In the genomic region with DNA sequence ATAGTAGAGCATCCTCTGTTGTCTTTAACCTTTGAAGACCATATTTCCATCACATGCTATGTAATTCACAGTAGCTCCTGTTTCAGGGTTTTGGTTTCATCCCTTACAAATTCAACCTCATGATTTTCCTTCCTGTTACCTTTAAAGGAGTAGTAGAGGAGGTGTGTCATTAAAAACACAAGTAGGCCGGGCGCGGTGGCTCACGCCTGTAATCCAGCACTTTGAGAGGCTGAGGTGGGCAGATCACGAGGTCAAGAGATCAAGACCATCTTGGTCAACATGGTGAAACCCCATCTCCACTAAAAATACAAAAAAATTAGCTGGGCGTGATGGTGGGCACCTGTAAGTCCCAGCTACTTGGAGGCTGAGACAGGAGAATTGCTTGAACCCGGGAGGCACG, we compare ENCODE assay signal across 8 cellular contexts. TPM values are rescaled to one million over a fixed set of nuclear protein-coding genes. Genes with fewer than 3 reads are reported as not detected.
DNase-seq lines count a peak whose midpoint lies in the region; ATAC-seq, FAIRE-seq and TF ChIP-seq lines count a peak whose summit lies in the region.
"Not testable (repeated sequence)": the region's sequence is repeated elsewhere in the genome, so short reads cannot be mapped to it uniquely, and the experiment has no call there.

No MANE protein-coding gene starts in this region.

- H3K79me2 ChIP-seq in PC-9 (ENCODE audit: low read depth): not testable (repeated sequence)

- POLR2A ChIA-PET in Caco-2 (lab: Charles Lee): not testable (repeated sequence)
- POLR2A ChIA-PET in PC-9 (lab: Charles Lee; ENCODE audit: unreplicated experiment): interaction anchor here (0.6 kb wide), 1 partner anchor 349 kb away, joined by 13 read pairs; no protein-coding TSS in a partner anchor

- not testable (repeated sequence) for TF ChIP-seq CTCF in Caco-2 (IDR thresholded peaks at IDR 0.05; ENCODE audit: insufficient read depth in 1 of 2, low read depth in 1 of 2, low read length in 1 of 2, severe bottlenecking in 1 of 2, unreplicated experiment in 1 of 2); PC-9 (conservative IDR thresholded peaks at IDR 0.05); brain (conservative IDR thresholded peaks at IDR 0.05); cardiac muscle cell (IDR thresholded peaks at IDR 0.05; ENCODE audit: low read depth, low read length); kidney (IDR thresholded peaks at IDR 0.05; ENCODE audit: borderline replicate concordance, extremely low read depth, insufficient read depth); mucosa of descending colon (IDR thresholded peaks at IDR 0.05); gastrocnemius medialis (IDR thresholded peaks at IDR 0.05 in 4 of 5, conservative IDR thresholded peaks at IDR 0.05 in 1 of 5); transverse colon (IDR thresholded peaks at IDR 0.05)

- H2AFZ ChIP-seq in PC-9: not testable (repeated sequence)

- in situ Hi-C loops in gastrocnemius medialis (cut with MboI; ENCODE audit: low sequenced_read_pairs in 4 of 4); transverse colon (cut with MboI; ENCODE audit: low pct_ligation_motif_present in 1 of 4, low pct_unique_long_range_greater_than_20kb in 1 of 4, low sequenced_read_pairs in 3 of 4): not testable (repeated sequence)

- H3K9me3 ChIP-seq in Caco-2; PC-9 (ENCODE audit: insufficient read depth, low read depth); cardiac muscle cell (ENCODE audit: low read depth); kidney (ENCODE audit: control insufficient read depth in 1 of 2, low read length in 2 of 2); mucosa of descending colon; gastrocnemius medialis; transverse colon: not testable (repeated sequence)

- not testable (repeated sequence) for H3K36me3 Mint-ChIP-seq in Caco-2 (ENCODE audit: insufficient read depth, unreplicated experiment)
- peaks cover 48% of the 10 kb centered on the region for H3K36me3 Mint-ChIP-seq in brain

- H3K4me1 ChIP-seq in Caco-2: peaks cover 45% of the 10 kb centered on the region
- H3K4me1 ChIP-seq in PC-9 (replicated peaks; ENCODE audit: insufficient read depth): peaks cover 48% of the 10 kb centered on the region
- H3K4me1 ChIP-seq in cardiac muscle cell (ENCODE audit: low read depth): peaks cover 50% of the 10 kb centered on the region
- H3K4me1 ChIP-seq in kidney (ENCODE audit: control insufficient read depth in 1 of 2, insufficient read depth in 1 of 2, low read depth in 1 of 2, low read length in 2 of 2): peaks cover 45 to 58% of the 10 kb centered on the region in 2 donors
- H3K4me1 ChIP-seq in mucosa of descending colon (ENCODE audit: low read depth): peaks cover 54% of the 10 kb centered on the region
- peaks cover 43 to 44% of the 10 kb centered on the region in 2 donors for H3K4me1 ChIP-seq in gastrocnemius medialis
- peaks cover 30 to 76% (median 55%) of the 10 kb centered on the region in 4 donors for H3K4me1 ChIP-seq in transverse colon

- H3K9me2 ChIP-seq in PC-9 (ENCODE audit: insufficient read depth): not testable (repeated sequence)

- intact Hi-C loops in Caco-2 (cut with micrococcal nuclease; ENCODE audit: unreplicated experiment); PC-9 (cut with micrococcal nuclease; ENCODE audit: unreplicated experiment); kidney (cut with DNase I); gastrocnemius medialis (cut with DNase I; ENCODE audit: low total_unique reads); transverse colon (cut with DNase I; ENCODE audit: low total_unique reads): not testable (repeated sequence)
- intact Hi-C loops in mucosa of descending colon (cut with DNase I, micrococcal nuclease): loop anchor here in 1 of 2 donors (10.0 kb wide), 1 partner anchor 53 kb away; no protein-coding TSS in a partner anchor

- CTCF ChIA-PET in Caco-2 (lab: Charles Lee): interaction anchor here (1.0 to 1.1 kb wide), 2 partner anchors 29 to 627 kb away, joined by 3 to 7 read pairs; no protein-coding TSS in a partner anchor
- CTCF ChIA-PET in PC-9 (lab: Charles Lee): not testable (repeated sequence)

- peak overlapping the region; percentile 80 for H3K27ac Mint-ChIP-seq in Caco-2 (ENCODE audit: unreplicated experiment)
- H3K27ac Mint-ChIP-seq in brain: peak overlapping the region in 4 of 5 experiments; percentile 74 to 94 (median 91)

- not testable (repeated sequence) for H3K9me3 Mint-ChIP-seq in Caco-2 (ENCODE audit: unreplicated experiment); brain

- not testable (repeated sequence) for DNase-seq in Caco-2; PC-9; cardiac muscle cell (ENCODE audit: low read depth in 1 of 2, low spot score in 1 of 2); kidney; gastrocnemius medialis; transverse colon
- peak in 2 of 3 donors; percentile 59 to 61 for DNase-seq in mucosa of descending colon

- H3K4me1 Mint-ChIP-seq in Caco-2 (ENCODE audit: low read depth, unreplicated experiment) (peaks cover 57% of the 10 kb centered on the region), brain (peaks cover 40% of the 10 kb centered on the region)

- ATAC-seq in mucosa of descending colon: peak; percentile 27
- ATAC-seq in gastrocnemius medialis: not testable (repeated sequence)

- WGBS in transverse colon (ENCODE audit: low coverage in 1 of 2), 2 donors: 70 to 75% methylated on average over 5 to 8 of the region's 8 CpGs

- not testable (repeated sequence) for FAIRE-seq in kidney (lab: Jason Lieb, UNC)

- BruUV-seq in Caco-2 (replicated peaks; lab: Mats Ljungman, UMichigan); PC-9 (replicated peaks; lab: Mats Ljungman, UMichigan): not testable (repeated sequence)

- H3K4me3 ChIP-seq in Caco-2 (ENCODE audit: low read depth, low read length); PC-9; cardiac muscle cell; kidney (ENCODE audit: low read length in 2 of 2); mucosa of descending colon; gastrocnemius medialis; transverse colon: not testable (repeated sequence)

- not testable (repeated sequence) for H3K27me3 Mint-ChIP-seq in Caco-2 (ENCODE audit: insufficient read depth, unreplicated experiment); brain

- not testable (repeated sequence) for H3K27me3 ChIP-seq in Caco-2 (replicated peaks; ENCODE audit: control insufficient read depth, insufficient read depth, low read length); PC-9 (ENCODE audit: insufficient read depth, low read depth); cardiac muscle cell; gastrocnemius medialis; transverse colon

- not testable (repeated sequence) for H3K36me3 ChIP-seq in Caco-2 (ENCODE audit: control insufficient read depth, insufficient read depth, low read length); PC-9 (ENCODE audit: low read depth); cardiac muscle cell; mucosa of descending colon (ENCODE audit: low read depth)
- peaks cover 0 to 33% of the 10 kb centered on the region in 2 donors for H3K36me3 ChIP-seq in kidney (ENCODE audit: control insufficient read depth in 1 of 2, insufficient read depth in 2 of 2, low read length in 2 of 2)
- peaks cover 0 to 39% of the 10 kb centered on the region in 2 donors for H3K36me3 ChIP-seq in gastrocnemius medialis
- H3K36me3 ChIP-seq in transverse colon: peaks cover 0 to 11% (median 7%) of the 10 kb centered on the region in 4 donors

- not testable (repeated sequence) for TF ChIP-seq EP300 in transverse colon (IDR thresholded peaks at IDR 0.05; ENCODE audit: low read depth)

- not testable (repeated sequence) for TF ChIP-seq POLR2A in gastrocnemius medialis (IDR thresholded peaks at IDR 0.05); transverse colon (IDR thresholded peaks at IDR 0.05)

- not testable (repeated sequence) for H4K20me1 ChIP-seq in PC-9 (ENCODE audit: insufficient read depth)

- not testable (repeated sequence) for H3K4me2 ChIP-seq in PC-9

- not testable (repeated sequence) for H3K4me3 Mint-ChIP-seq in Caco-2 (ENCODE audit: unreplicated experiment); brain

- H3K27ac ChIP-seq in PC-9: peak overlapping the region; percentile 74; the same call in 1 of the 2 replicates
- H3K27ac ChIP-seq in cardiac muscle cell: peak overlapping the region; percentile 87
- peak overlapping the region; percentile 93 to 95 for H3K27ac ChIP-seq in kidney (ENCODE audit: low read depth in 2 of 2, low read length in 2 of 2)
- peak overlapping the region in 3 of 4 donors; percentile 1 to 80 (median 21) for H3K27ac ChIP-seq in gastrocnemius medialis
- peak overlapping the region; percentile 76 to 84 (median 80) for H3K27ac ChIP-seq in transverse colon

- peak overlapping the region in 1 of 2 donors; percentile 67 for H3K9ac ChIP-seq in kidney (ENCODE audit: low read length in 2 of 2)

- peaks cover 21% of the 10 kb centered on the region for H3F3A ChIP-seq in PC-9 (ENCODE audit: insufficient read depth, low read depth)

RNA-seq across cellular contexts. Expression of gene FNIP2, which starts 59.3 kb away (rescaled TPM):
- total RNA-seq in Caco-2 (2022) (12.4 and 15.8 TPM in 2 replicates), PC-9 (2021) (2.1 and 2.5 TPM in 2 replicates), cardiac muscle cell (45.1 and 74.4 TPM in 2 replicates), kidney (65.1 TPM), mucosa of descending colon (10 to 100 TPM; 61.8 to 94.1 (median 73.4) TPM), gastrocnemius medialis (10 to 100 TPM in 3 of 4 donors, 1 to 10 TPM in 1; 9.9 to 32.8 (median 22.2) TPM), transverse colon (100 to 1,000 TPM in 1 of 4 donors, 10 to 100 TPM in 3; 47.2 to 105 (median 64.0) TPM)
- polyA plus RNA-seq in brain (ENCODE audit: insufficient read depth, low read depth, low replicate concordance) (6.8 TPM), cardiac muscle cell (29.9 and 60.1 TPM in 2 replicates), kidney (ENCODE audit: insufficient read depth, low read depth, low replicate concordance) (13.2 TPM)

Comparison
In these comparisons a context has a peak if more than half of its experiments do, and no peak if none do; other contexts are left out.
1. H3K27ac ChIP-seq: peak in every context shown above with its lines; median percentile 94 in kidney; 87 in cardiac muscle cell; 80 in transverse colon; 74 in PC-9; 21 in gastrocnemius medialis.